In the genomic region with DNA sequence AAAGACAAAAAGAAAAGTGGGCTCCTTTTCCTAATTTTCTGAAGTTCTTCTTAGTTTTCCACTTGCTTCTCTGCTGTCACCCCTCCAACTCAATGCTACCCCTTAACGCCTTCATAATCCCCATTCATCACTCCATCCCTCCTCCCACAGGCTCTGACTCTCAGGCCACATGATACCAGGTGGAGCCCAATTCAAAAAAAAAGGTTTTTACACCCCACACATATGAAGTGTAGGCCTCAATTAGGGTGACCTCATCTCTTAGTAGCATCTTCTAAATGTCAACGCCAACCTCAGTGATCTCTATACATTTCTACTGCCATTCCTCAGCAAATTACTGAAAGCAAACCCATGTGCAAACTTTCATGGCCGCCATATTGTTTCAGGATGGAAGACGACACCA, we compare ENCODE assay signal across 1 cellular context.
TF ChIP-seq lines count a peak whose summit lies in the region.

No MANE protein-coding gene starts in this region.

TF ChIP-seq in neural cell, 6 proteins besides CTCF, POLR2A, EP300 and RAD21:
- TF ChIP-seq EZH2 (IDR thresholded peaks at IDR 0.05; ENCODE audit: borderline replicate concordance, insufficient read depth, low read length, poor library complexity, severe bottlenecking) (no peak), POLR2AphosphoS5 (IDR thresholded peaks at IDR 0.05) (no peak), MXI1 (conservative IDR thresholded peaks at IDR 0.05; ENCODE audit: poor library complexity, severe bottlenecking) (no peak), SMC3 (conservative IDR thresholded peaks at IDR 0.05; ENCODE audit: poor library complexity) (no peak), TAF1 (IDR thresholded peaks at IDR 0.05; ENCODE audit: low read depth) (no peak)
- TF ChIP-seq, protein P1, sequence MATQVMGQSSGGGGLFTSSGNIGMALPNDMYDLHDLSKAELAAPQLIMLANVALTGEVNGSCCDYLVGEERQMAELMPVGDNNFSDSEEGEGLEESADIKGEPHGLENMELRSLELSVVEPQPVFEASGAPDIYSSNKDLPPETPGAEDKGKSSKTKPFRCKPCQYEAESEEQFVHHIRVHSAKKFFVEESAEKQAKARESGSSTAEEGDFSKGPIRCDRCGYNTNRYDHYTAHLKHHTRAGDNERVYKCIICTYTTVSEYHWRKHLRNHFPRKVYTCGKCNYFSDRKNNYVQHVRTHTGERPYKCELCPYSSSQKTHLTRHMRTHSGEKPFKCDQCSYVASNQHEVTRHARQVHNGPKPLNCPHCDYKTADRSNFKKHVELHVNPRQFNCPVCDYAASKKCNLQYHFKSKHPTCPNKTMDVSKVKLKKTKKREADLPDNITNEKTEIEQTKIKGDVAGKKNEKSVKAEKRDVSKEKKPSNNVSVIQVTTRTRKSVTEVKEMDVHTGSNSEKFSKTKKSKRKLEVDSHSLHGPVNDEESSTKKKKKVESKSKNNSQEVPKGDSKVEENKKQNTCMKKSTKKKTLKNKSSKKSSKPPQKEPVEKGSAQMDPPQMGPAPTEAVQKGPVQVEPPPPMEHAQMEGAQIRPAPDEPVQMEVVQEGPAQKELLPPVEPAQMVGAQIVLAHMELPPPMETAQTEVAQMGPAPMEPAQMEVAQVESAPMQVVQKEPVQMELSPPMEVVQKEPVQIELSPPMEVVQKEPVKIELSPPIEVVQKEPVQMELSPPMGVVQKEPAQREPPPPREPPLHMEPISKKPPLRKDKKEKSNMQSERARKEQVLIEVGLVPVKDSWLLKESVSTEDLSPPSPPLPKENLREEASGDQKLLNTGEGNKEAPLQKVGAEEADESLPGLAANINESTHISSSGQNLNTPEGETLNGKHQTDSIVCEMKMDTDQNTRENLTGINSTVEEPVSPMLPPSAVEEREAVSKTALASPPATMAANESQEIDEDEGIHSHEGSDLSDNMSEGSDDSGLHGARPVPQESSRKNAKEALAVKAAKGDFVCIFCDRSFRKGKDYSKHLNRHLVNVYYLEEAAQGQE (IDR thresholded peaks at IDR 0.05; ENCODE audit: borderline replicate concordance): no peak
